Comparison of ENCODE assay signal across 24 cellular contexts in genomic region chr9:13845460-13845859, GRCh38.
DNase-seq lines count a peak whose midpoint lies in the region; ATAC-seq and TF ChIP-seq lines count a peak whose summit lies in the region.
"Had no signal": no experiment of that assay in that cellular context is flagged by ENCODE, and none has a peak within 500 bp of the region (broad histone marks: within the 10 kb centered on the region; RNA-seq: fewer than 3 reads in every experiment).

No MANE protein-coding gene starts in this region.

- no peak overlapping the region for H3K4me3 ChIP-seq in epithelial cell of esophagus (ENCODE audit: low read length)
- H3K4me3 ChIP-seq: body of pancreas, GM23338, hepatocyte, lung, ovary, thyroid gland had no signal

- no peak for ATAC-seq in natural killer cell
- ATAC-seq: activated CD8-positive, alpha-beta T cell treated with anti-CD3 and anti-CD28 coated beads, Interleukin-2, amount 10 ng/mL, durations not matched to agents 7 days and 5 days; body of pancreas; GM23338; right cardiac atrium had no signal

- peaks cover 10 to 21% of the 10 kb centered on the region in 2 donors for H3K9me3 Mint-ChIP-seq in natural killer cell
- H3K9me3 Mint-ChIP-seq: GM23338 had no signal

- H3K36me3 Mint-ChIP-seq in natural killer cell: no peaks in the 10 kb centered on the region
- H3K36me3 Mint-ChIP-seq: CD8-positive, alpha-beta memory T cell had no signal

- TF ChIP-seq CTCF in epithelial cell of esophagus (IDR thresholded peaks at IDR 0.05; ENCODE audit: insufficient read depth, low read depth, low read length, missing control alignments) (no peak), natural killer cell (IDR thresholded peaks at IDR 0.05) (no peak)

- no peaks in the 10 kb centered on the region for H3K27me3 Mint-ChIP-seq in natural killer cell (ENCODE audit: low read depth in 2 of 2)
- H3K27me3 Mint-ChIP-seq: CD8-positive, alpha-beta memory T cell had no signal

- H3K4me3 Mint-ChIP-seq in natural killer cell: no peak overlapping the region
- H3K4me3 Mint-ChIP-seq: activated CD8-positive, alpha-beta T cell treated with anti-CD3 and anti-CD28 coated beads, Interleukin-2, amount 10 ng/mL, durations not matched to agents 7 days and 5 days; CD8-positive, alpha-beta memory T cell; GM23338 had no signal

- DNase-seq in GM04504 (ENCODE audit: low read depth): peak; percentile 3
- peak; percentile 17 for DNase-seq in RPMI7951 (ENCODE audit: low read depth)
- peak; percentile 82 for DNase-seq in epithelial cell of esophagus (ENCODE audit: low read depth)
- DNase-seq in kidney tubule cell (ENCODE audit: low spot score): peak; percentile 43
- no peak for DNase-seq in natural killer cell
- no peak for DNase-seq in UCSD-AML1 (lab: John Stamatoyannopoulos, UW; ENCODE audit: unreplicated experiment)
- DNase-seq in DMS53 (lab: John Stamatoyannopoulos, UW): no peak
- DNase-seq in head of caudate nucleus: no peak
- DNase-seq: activated CD8-positive, alpha-beta T cell treated with anti-CD3 and anti-CD28 coated beads, Interleukin-2, amount 10 ng/mL, durations not matched to agents 7 days and 5 days; activated naive CD4-positive, alpha-beta T cell treated with anti-CD3 and anti-CD28 coated beads, Interleukin-2, amount 50 U/mL, for 16 hours; activated T-cell treated with anti-CD3 and anti-CD28 coated beads, Interleukin-2, amount 50 U/mL, for 48 hours; body of pancreas; CD8-positive, alpha-beta memory T cell; DND-41; NCI-H1436 treated with DMSO at 0.1 percent for 48 hours; NCI-H2171; ovary; right cardiac atrium; stimulated activated naive CD4-positive, alpha-beta T cell; T1000; thyroid gland had no signal

- no peaks in the 10 kb centered on the region for H3K4me1 Mint-ChIP-seq in natural killer cell
- H3K4me1 Mint-ChIP-seq: CD8-positive, alpha-beta memory T cell had no signal

- H3K27ac Mint-ChIP-seq in natural killer cell: no peak overlapping the region
- H3K27ac Mint-ChIP-seq: activated CD8-positive, alpha-beta T cell treated with anti-CD3 and anti-CD28 coated beads, Interleukin-2, amount 10 ng/mL, durations not matched to agents 7 days and 5 days; CD8-positive, alpha-beta memory T cell; GM23338 had no signal

- intact Hi-C loops in natural killer cell (cut with micrococcal nuclease): no loop called here
- intact Hi-C loops in head of caudate nucleus (cut with DNase I): no loop called here

Comparison
In these comparisons a context has a peak if more than half of its experiments do, and no peak if none do; other contexts are left out.
1. DNase-seq: peak in GM04504 (single experiment), RPMI7951 (single experiment), epithelial cell of esophagus (single experiment) and kidney tubule cell (single experiment); none in natural killer cell (single experiment), UCSD-AML1 (single experiment), DMS53 (single experiment) and head of caudate nucleus (0 of 42).